Comparison of ENCODE assay signal across 17 cellular contexts in genomic region chr10:126562209-126562680, GRCh38.
DNase-seq lines count a peak whose midpoint lies in the region; ATAC-seq lines count a peak whose summit lies in the region.
"Had no signal": no experiment of that assay in that cellular context is flagged by ENCODE, and none has a peak within 500 bp of the region (broad histone marks: within the 10 kb centered on the region; RNA-seq: fewer than 3 reads in every experiment).

No MANE protein-coding gene starts in this region.

- no peaks in the 10 kb centered on the region for H3F3A ChIP-seq in GM23248 (ENCODE audit: insufficient read depth)

- H3K27me3 ChIP-seq in GM23248 (replicated peaks; ENCODE audit: insufficient read depth), result no peaks in the 10 kb centered on the region
- H3K27me3 ChIP-seq in duodenal mucosa (ENCODE audit: control insufficient read depth in 1 of 2, insufficient read depth in 2 of 2, low read length in 2 of 2), result no peaks in the 10 kb centered on the region
- H3K27me3 ChIP-seq in neuronal stem cell (ENCODE audit: control insufficient read depth in 3 of 3, insufficient read depth in 3 of 3, low read depth in 1 of 3, low read length in 3 of 3), result no peaks in the 10 kb centered on the region

- no peak overlapping the region for H2BK120ac ChIP-seq in neuronal stem cell (ENCODE audit: low read depth, low read length)

- no peaks in the 10 kb centered on the region for H3K79me1 ChIP-seq in neuronal stem cell (ENCODE audit: low read depth, low read length)

- H2AFZ ChIP-seq in GM23248, result peak overlapping the region; percentile 82; the same call in 1 of the 2 replicates
- peak overlapping the region; percentile 71 for H2AFZ ChIP-seq in neuronal stem cell (ENCODE audit: low read length)

- H3K4me2 ChIP-seq in GM23248 (ENCODE audit: unreplicated experiment) (no peak overlapping the region), neuronal stem cell (ENCODE audit: insufficient read depth, low read length, poor library complexity, severe bottlenecking) (no peak overlapping the region)

- no peak overlapping the region for H2BK5ac ChIP-seq in neuronal stem cell (ENCODE audit: low read length)

- no peaks in the 10 kb centered on the region for H3K9me3 ChIP-seq in GM23248 (ENCODE audit: low read depth)
- H3K9me3 ChIP-seq in duodenal mucosa (ENCODE audit: control insufficient read depth in 1 of 2, low read length in 2 of 2), result no peaks in the 10 kb centered on the region
- peaks cover 0 to 11% of the 10 kb centered on the region in 2 donors for H3K9me3 ChIP-seq in neuronal stem cell (replicated peaks in 1 of 2; ENCODE audit: control insufficient read depth in 2 of 2, insufficient read depth in 1 of 2, low read depth in 1 of 2, low read length in 2 of 2)

- no peak overlapping the region; the same call in 1 of the 2 replicates for H3K4me3 ChIP-seq in GM23248
- no peak overlapping the region for H3K4me3 ChIP-seq in duodenal mucosa (ENCODE audit: low read depth in 1 of 2, low read length in 2 of 2)
- H3K4me3 ChIP-seq in neuronal stem cell (ENCODE audit: low read length in 2 of 2), result no peak overlapping the region

- H2BK15ac ChIP-seq in neuronal stem cell (ENCODE audit: low read length), result no peak overlapping the region

- H4K20me1 ChIP-seq in GM23248 (ENCODE audit: insufficient read depth), result no peaks in the 10 kb centered on the region

- H3K23ac ChIP-seq in neuronal stem cell (ENCODE audit: low read depth, low read length, poor library complexity), result no peak overlapping the region

- no peak overlapping the region for H4K91ac ChIP-seq in neuronal stem cell (ENCODE audit: low read depth, low read length, poor library complexity)

- in situ Hi-C loops in GM23248 (cut with MboI), result no loop called here

- DNase-seq in GM23248, result no peak
- DNase-seq in NCI-H146 treated with DMSO at 0.1 percent for 48 hours (lab: John Stamatoyannopoulos, UW; ENCODE audit: unreplicated experiment), result peak; percentile 16
- DNase-seq in neuronal stem cell (ENCODE audit: low spot score), result no peak
- no peak for DNase-seq in NCI-H1092 treated with DMSO at 0.1 percent for 48 hours (lab: John Stamatoyannopoulos, UW)
- DNase-seq in stimulated activated CD4-positive, alpha-beta T cell treated with anti-CD3 and anti-CD28 coated beads, Interleukin-4, amount 100 ng/mL, for 24 hours, result no peak
- DNase-seq in NCI-H2171 (lab: John Stamatoyannopoulos, UW), result no peak
- DNase-seq: COR-L47, DMS153, Karpas-422, NCI-H2081 treated with DMSO at 0.1 percent for 48 hours, NCI-H226, NCI-H748 treated with DMSO at 0.1 percent for 48 hours, PC-3 had no signal

- H2BK12ac ChIP-seq in neuronal stem cell (ENCODE audit: low read length), result no peak overlapping the region

- peak overlapping the region; percentile 26 for H3K14ac ChIP-seq in neuronal stem cell (ENCODE audit: low read length)

- no peak overlapping the region for H2AK5ac ChIP-seq in neuronal stem cell (ENCODE audit: low read depth, low read length)

- no peak for ATAC-seq in GM21515 (IDR thresholded peaks at IDR 0.05; ENCODE audit: unreplicated experiment)
- ATAC-seq: HCT116, PC-3 had no signal

- peak overlapping the region; percentile 76 for H3K18ac ChIP-seq in neuronal stem cell (ENCODE audit: low read length)

- H4K8ac ChIP-seq in neuronal stem cell (ENCODE audit: low read depth, low read length), result no peak overlapping the region

- H3K36me3 ChIP-seq in GM23248 (ENCODE audit: low read depth) (no peaks in the 10 kb centered on the region), duodenal mucosa (ENCODE audit: control insufficient read depth in 1 of 2, insufficient read depth in 2 of 2, low read length in 2 of 2) (no peaks in the 10 kb centered on the region), neuronal stem cell (replicated peaks in 1 of 2; ENCODE audit: control insufficient read depth in 2 of 2, insufficient read depth in 2 of 2, low read length in 2 of 2) (no peaks in the 10 kb centered on the region)

- H3K9me2 ChIP-seq in GM23248 (ENCODE audit: insufficient read depth), result no peaks in the 10 kb centered on the region

- H3K9ac ChIP-seq in GM23248 (no peak overlapping the region), duodenal mucosa (ENCODE audit: low read depth in 1 of 2, low read length in 2 of 2) (no peak overlapping the region), neuronal stem cell (ENCODE audit: low read depth, low read length, poor library complexity) (no peak overlapping the region)

- H3K4ac ChIP-seq in neuronal stem cell (ENCODE audit: low read length), result no peak overlapping the region

- WGBS in GM23248 (ENCODE audit: low coverage in 1 of 2, low lambda C conversion rate in 2 of 2, missing lambda C conversion rate in 2 of 2), 2 experiments, result 85 to 88% methylated on average over 5 of the region's 5 CpGs
- WGBS in neuronal stem cell (ENCODE audit: extremely low coverage in 2 of 2, insufficient read length in 2 of 2, insufficient replicate concordance in 1 of 2), 2 donors, result no CpG with 5 or more reads among the region's 5 CpGs

- no peaks in the 10 kb centered on the region; the same call in 1 of the 2 replicates for H3K4me1 ChIP-seq in GM23248 (ENCODE audit: insufficient read depth)
- no peaks in the 10 kb centered on the region for H3K4me1 ChIP-seq in duodenal mucosa (ENCODE audit: control insufficient read depth in 1 of 2, insufficient read depth in 2 of 2, low read length in 2 of 2)
- H3K4me1 ChIP-seq in neuronal stem cell (ENCODE audit: control insufficient read depth in 2 of 2, insufficient read depth in 1 of 2, low read depth in 1 of 2, low read length in 2 of 2), result peaks cover 0 to 14% of the 10 kb centered on the region in 2 donors

- H3K79me2 ChIP-seq in GM23248 (ENCODE audit: insufficient read depth), result no peaks in the 10 kb centered on the region

- H3K27ac ChIP-seq in GM23248, result no peak overlapping the region
- H3K27ac ChIP-seq in duodenal mucosa (ENCODE audit: low read depth, low read length), result peak overlapping the region; percentile 32
- H3K27ac ChIP-seq in neuronal stem cell (replicated peaks; ENCODE audit: low read length), result peak overlapping the region; percentile 84
- H3K27ac ChIP-seq: C4-2B had no signal
